12 cellular contexts compared by ENCODE assay signal in genomic region chrX:110402091-110402854, GRCh38. TPM values are rescaled to one million over a fixed set of nuclear protein-coding genes. Genes with fewer than 3 reads are reported as not detected.
A peak's percentile ranks its signal among the peaks of the same experiment; 100 is the strongest.
DNase-seq lines count a peak whose midpoint lies in the region; ATAC-seq and TF ChIP-seq lines count a peak whose summit lies in the region.
"Had no signal": no experiment of that assay in that cellular context is flagged by ENCODE, and none has a peak within 500 bp of the region (broad histone marks: within the 10 kb centered on the region; RNA-seq: fewer than 3 reads in every experiment).

No MANE protein-coding gene starts in this region.

- H3K27me3 ChIP-seq in adipocyte (replicated peaks; ENCODE audit: control insufficient read depth, insufficient read depth, low read length) (peaks cover 36% of the 10 kb centered on the region), psoas muscle (ENCODE audit: insufficient read depth in 3 of 3, low read length in 2 of 3) (peaks cover 0 to 17% (median 0%) of the 10 kb centered on the region in 3 donors)
- H3K27me3 ChIP-seq: neural progenitor cell had no signal

- TF ChIP-seq CTCF in psoas muscle (IDR thresholded peaks at IDR 0.05), result no peak

- 55 to 79% (median 75%) methylated on average over 7 of the region's 7 CpGs for WGBS in psoas muscle, 3 donors

- peaks cover 6% of the 10 kb centered on the region for H3K27me3 Mint-ChIP-seq in activated naive CD8-positive, alpha-beta T cell treated with anti-CD3 and anti-CD28 coated beads for 36 hours

- peak; percentile 57 for DNase-seq in H4 (ENCODE audit: low spot score)
- DNase-seq in adipocyte (ENCODE audit: low read depth), result peak; percentile 85
- peak; percentile 37 for DNase-seq in glomerular visceral epithelial cell (ENCODE audit: extremely low spot score)
- peak; percentile 46 to 66 for DNase-seq in psoas muscle
- no peak for DNase-seq in activated naive CD8-positive, alpha-beta T cell treated with anti-CD3 and anti-CD28 coated beads for 36 hours
- DNase-seq in SW 1271 (lab: John Stamatoyannopoulos, UW), result no peak
- DNase-seq in mucosa of gallbladder (ENCODE audit: low spot score), result no peak
- DNase-seq: Karpas-422, NCI-H524 treated with DMSO at 0.1 percent for 48 hours had no signal

- no peaks in the 10 kb centered on the region for H3K9me3 ChIP-seq in adipocyte (ENCODE audit: control insufficient read depth, low read length)
- no peaks in the 10 kb centered on the region for H3K9me3 ChIP-seq in psoas muscle

- no peaks in the 10 kb centered on the region for H3K9me3 Mint-ChIP-seq in activated naive CD8-positive, alpha-beta T cell treated with anti-CD3 and anti-CD28 coated beads for 36 hours
- H3K9me3 Mint-ChIP-seq: neural progenitor cell had no signal

- H3K36me3 ChIP-seq in adipocyte (ENCODE audit: control insufficient read depth, insufficient read depth, low read length, severe bottlenecking), result no peaks in the 10 kb centered on the region
- H3K36me3 ChIP-seq in psoas muscle (ENCODE audit: insufficient read depth in 1 of 2, low read depth in 1 of 2), result no peaks in the 10 kb centered on the region
- H3K36me3 ChIP-seq: neural progenitor cell had no signal

- no peaks in the 10 kb centered on the region for H3K4me1 Mint-ChIP-seq in activated naive CD8-positive, alpha-beta T cell treated with anti-CD3 and anti-CD28 coated beads for 36 hours

- intact Hi-C loops in psoas muscle (cut with DNase I), result no loop called here

- peak in 3 of 4 donors; percentile 28 to 63 (median 48) for ATAC-seq in psoas muscle
- ATAC-seq in HG03095 (IDR thresholded peaks at IDR 0.05; ENCODE audit: unreplicated experiment), result no peak

- H3K4me3 ChIP-seq in adipocyte (ENCODE audit: low read length) (no peak overlapping the region), psoas muscle (no peak overlapping the region)
- H3K4me3 ChIP-seq: neural progenitor cell had no signal

- H3K4me3 Mint-ChIP-seq in activated naive CD8-positive, alpha-beta T cell treated with anti-CD3 and anti-CD28 coated beads for 36 hours, result no peak overlapping the region
- H3K4me3 Mint-ChIP-seq: neural progenitor cell had no signal

- no peak overlapping the region for H3K27ac ChIP-seq in psoas muscle
- H3K27ac ChIP-seq: neural progenitor cell had no signal

- H3K27ac Mint-ChIP-seq in activated naive CD8-positive, alpha-beta T cell treated with anti-CD3 and anti-CD28 coated beads for 36 hours, result no peak overlapping the region
- H3K27ac Mint-ChIP-seq: neural progenitor cell had no signal

- H3K36me3 Mint-ChIP-seq in activated naive CD8-positive, alpha-beta T cell treated with anti-CD3 and anti-CD28 coated beads for 36 hours, result no peaks in the 10 kb centered on the region
- H3K36me3 Mint-ChIP-seq: neural progenitor cell had no signal

- peak overlapping the region; percentile 52 for H3K9ac ChIP-seq in adipocyte (ENCODE audit: low read length)
- H3K9ac ChIP-seq: neural progenitor cell had no signal

- H3K4me1 ChIP-seq in adipocyte (ENCODE audit: control insufficient read depth, insufficient read depth, low read length) (peaks cover 10% of the 10 kb centered on the region), psoas muscle (peaks cover 3% of the 10 kb centered on the region)
- H3K4me1 ChIP-seq: neural progenitor cell had no signal

RNA-seq across cellular contexts. Expression of gene RTL9, which starts 43.6 kb away (rescaled TPM):
- 0.04 and 0.15 TPM in 2 replicates for total RNA-seq in H4 (2014; rRNA removed; shearing (Covaris generic))
- total RNA-seq in psoas muscle, result under 1 TPM; 0.07 to 0.64 (median 0.16) TPM
- polyA plus RNA-seq in psoas muscle, result under 1 TPM in 2 of 3 donors, not detected in 1; 0.03 to 0.06 TPM
- not detected for total RNA-seq in activated naive CD8-positive, alpha-beta T cell treated with anti-CD3 and anti-CD28 coated beads for 36 hours
- total RNA-seq in mucosa of gallbladder, result 0.17 TPM
- total RNA-seq: ureter had no signal

Comparison
In these comparisons a context has a peak if more than half of its experiments do, and no peak if none do; other contexts are left out.
1. DNase-seq: peak in H4 (single experiment), adipocyte (single experiment), glomerular visceral epithelial cell (single experiment) and psoas muscle (2 of 2); none in activated naive CD8-positive, alpha-beta T cell treated with anti-CD3 and anti-CD28 coated beads for 36 hours (single experiment), SW 1271 (0 of 2) and mucosa of gallbladder (single experiment).